ENCODE assay signal across 25 cellular contexts in the genomic region with DNA sequence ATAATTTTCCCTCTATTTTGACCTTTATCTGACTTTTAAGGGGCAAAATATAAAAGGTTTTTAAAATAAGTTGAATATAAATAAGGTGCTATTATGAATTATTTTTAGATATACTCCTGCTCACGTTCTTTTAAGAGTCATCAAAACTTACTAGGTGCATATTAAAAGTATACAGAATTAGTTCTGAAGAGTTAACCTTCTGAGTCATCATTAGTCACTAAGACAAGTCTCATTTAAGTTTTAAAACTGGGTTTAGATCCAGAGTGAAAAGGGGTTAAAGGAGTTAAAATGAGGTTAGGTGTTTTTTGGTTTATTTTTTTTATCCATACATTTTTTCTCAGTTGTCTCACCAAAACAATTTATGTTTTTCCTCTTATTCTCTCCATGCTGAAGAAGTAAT.
"Had no signal": no experiment of that assay in that cellular context is flagged by ENCODE, and none has a peak within 500 bp of the region (broad histone marks: within the 10 kb centered on the region; RNA-seq: fewer than 3 reads in every experiment).

No MANE protein-coding gene starts in this region.

- H3K9me3 ChIP-seq: body of pancreas, left lung, right lobe of liver, stomach, suprapubic skin, tibial nerve had no signal

- ATAC-seq: activated CD4-positive, alpha-beta T cell treated with anti-CD3 and anti-CD28 coated beads for 36 hours; body of pancreas; effector memory CD8-positive, alpha-beta T cell; left lung; naive thymus-derived CD4-positive, alpha-beta T cell; right lobe of liver; stimulated activated memory B cell treated with anti-CD40 and anti-IgM and Interleukin-4, amounts not matched to agents 10 μg/mL and 1 μg/mL and 100 μg/mL, for 72 hours; T-helper 17 cell had no signal

- H3K27me3 ChIP-seq: body of pancreas, dorsolateral prefrontal cortex, left lung, right lobe of liver, stomach, suprapubic skin, tibial nerve had no signal

- H3K36me3 ChIP-seq: left lung, right lobe of liver, stomach, suprapubic skin, tibial nerve had no signal

- DNase-seq: activated B cell treated with CpG ODN at 0.5 μM for 24 hours; activated CD4-positive, alpha-beta T cell treated with anti-CD3 and anti-CD28 coated beads for 36 hours; activated CD4-positive, alpha-beta T cell treated with anti-CD3 and anti-CD28 coated beads, Interleukin-2, amount 50 U/mL, for 4 hours; activated CD8-positive, alpha-beta memory T cell treated with anti-CD3 and anti-CD28 coated beads for 24 hours; activated CD8-positive, alpha-beta memory T cell treated with anti-CD3 and anti-CD28 coated beads, Interleukin-2, amount 50 U/mL, for 48 hours; activated naive CD4-positive, alpha-beta T cell treated with anti-CD3 and anti-CD28 coated beads for 36 hours; activated naive CD8-positive, alpha-beta T cell treated with anti-CD3 and anti-CD28 coated beads, Interleukin-2, amount 10 ng/mL, durations not matched to agents 7 days and 5 days; activated T-cell treated with anti-CD3 and anti-CD28 coated beads, Interleukin-2, amount 50 U/mL, for 48 hours; amygdala; body of pancreas; caudate nucleus; dorsolateral prefrontal cortex; effector memory CD8-positive, alpha-beta T cell; kidney glomerular epithelial cell; left lung; naive thymus-derived CD4-positive, alpha-beta T cell; occipital lobe; right lobe of liver; stomach; T-helper 17 cell had no signal

- H3K4me1 ChIP-seq: body of pancreas, left lung, right lobe of liver, stomach, suprapubic skin, tibial nerve had no signal

- H3K27ac ChIP-seq: body of pancreas, dorsolateral prefrontal cortex, left lung, right lobe of liver, skin epidermis, stomach, suprapubic skin, tibial nerve had no signal

- H3K4me3 ChIP-seq: body of pancreas, dorsolateral prefrontal cortex, left lung, lung, right lobe of liver, skin epidermis, stomach, suprapubic skin, tibial nerve had no signal
